In genomic region chr14:54683882-54684794, GRCh38 we compare ENCODE assay signal across 9 cellular contexts.
DNase-seq lines count a peak whose midpoint lies in the region; ATAC-seq and TF ChIP-seq lines count a peak whose summit lies in the region.
"Had no signal": no experiment of that assay in that cellular context is flagged by ENCODE, and none has a peak within 500 bp of the region (broad histone marks: within the 10 kb centered on the region; RNA-seq: fewer than 3 reads in every experiment).

No MANE protein-coding gene starts in this region.

- no peak for TF ChIP-seq CTCF in right atrium auricular region (IDR thresholded peaks at IDR 0.05)

- ATAC-seq in GM18907 (IDR thresholded peaks at IDR 0.05; ENCODE audit: unreplicated experiment), result peak; percentile 61
- peak; percentile 86 for ATAC-seq in stimulated activated memory B cell treated with anti-CD40 and anti-IgM and Interleukin-4, amounts not matched to agents 10 μg/mL and 1 μg/mL and 100 μg/mL, for 72 hours

- no peaks in the 10 kb centered on the region for H3K9me3 ChIP-seq in right atrium auricular region

- no peak overlapping the region for H3K4me3 ChIP-seq in right atrium auricular region

- H3K4me3 Mint-ChIP-seq in stimulated activated memory B cell treated with anti-CD40 and anti-IgM and Interleukin-4, amounts not matched to agents 10 μg/mL and 1 μg/mL and 100 μg/mL, for 72 hours, result no peak overlapping the region
- no peak overlapping the region for H3K4me3 Mint-ChIP-seq in activated CD4-positive, alpha-beta T cell treated with anti-CD3 and anti-CD28 coated beads, Interleukin-2, amount 10 ng/mL, durations not matched to agents 24 days and 14 days

- no peaks in the 10 kb centered on the region for H3K27me3 Mint-ChIP-seq in stimulated activated memory B cell treated with anti-CD40 and anti-IgM and Interleukin-4, amounts not matched to agents 10 μg/mL and 1 μg/mL and 100 μg/mL, for 72 hours
- peaks cover 40% of the 10 kb centered on the region for H3K27me3 Mint-ChIP-seq in activated CD4-positive, alpha-beta T cell treated with anti-CD3 and anti-CD28 coated beads, Interleukin-2, amount 10 ng/mL, durations not matched to agents 24 days and 14 days

- no peaks in the 10 kb centered on the region for H3K36me3 Mint-ChIP-seq in stimulated activated memory B cell treated with anti-CD40 and anti-IgM and Interleukin-4, amounts not matched to agents 10 μg/mL and 1 μg/mL and 100 μg/mL, for 72 hours
- H3K36me3 Mint-ChIP-seq in activated CD4-positive, alpha-beta T cell treated with anti-CD3 and anti-CD28 coated beads, Interleukin-2, amount 10 ng/mL, durations not matched to agents 24 days and 14 days (ENCODE audit: low read depth), result no peaks in the 10 kb centered on the region

- H3K27ac ChIP-seq in right atrium auricular region, result peak overlapping the region; percentile 86 to 97

- intact Hi-C loops in activated CD4-positive, alpha-beta T cell treated with anti-CD3 and anti-CD28 coated beads, Interleukin-2, amount 10 ng/mL, durations not matched to agents 24 days and 14 days (cut with micrococcal nuclease), result no loop called here

- no peaks in the 10 kb centered on the region for H3K27me3 ChIP-seq in right atrium auricular region

- DNase-seq in amniotic epithelial cell (ENCODE audit: low read depth) (peak; percentile 55), right atrium auricular region (ENCODE audit: low spot score) (peak; percentile 75), NCI-H2227 (lab: John Stamatoyannopoulos, UW; ENCODE audit: unreplicated experiment) (no peak), DMS53 (lab: John Stamatoyannopoulos, UW) (no peak)
- no peak for DNase-seq in stimulated activated CD4-positive, alpha-beta T cell treated with anti-CD3 and anti-CD28 coated beads, Interleukin-15, amount 100 ng/mL, for 24 hours
- DNase-seq in activated CD4-positive, alpha-beta T cell treated with anti-CD3 and anti-CD28 coated beads, Interleukin-2, amount 10 ng/mL, durations not matched to agents 24 days and 14 days, result no peak
- DNase-seq: midbrain had no signal

- no peaks in the 10 kb centered on the region for H3K9me3 Mint-ChIP-seq in stimulated activated memory B cell treated with anti-CD40 and anti-IgM and Interleukin-4, amounts not matched to agents 10 μg/mL and 1 μg/mL and 100 μg/mL, for 72 hours
- H3K9me3 Mint-ChIP-seq in activated CD4-positive, alpha-beta T cell treated with anti-CD3 and anti-CD28 coated beads, Interleukin-2, amount 10 ng/mL, durations not matched to agents 24 days and 14 days, result no peaks in the 10 kb centered on the region

- H3K4me1 ChIP-seq in right atrium auricular region, result peaks cover 0 to 86% of the 10 kb centered on the region in 2 donors

- no peaks in the 10 kb centered on the region for H3K36me3 ChIP-seq in right atrium auricular region

- peak overlapping the region; percentile 76 for H3K27ac Mint-ChIP-seq in stimulated activated memory B cell treated with anti-CD40 and anti-IgM and Interleukin-4, amounts not matched to agents 10 μg/mL and 1 μg/mL and 100 μg/mL, for 72 hours
- H3K27ac Mint-ChIP-seq in activated CD4-positive, alpha-beta T cell treated with anti-CD3 and anti-CD28 coated beads, Interleukin-2, amount 10 ng/mL, durations not matched to agents 24 days and 14 days, result no peak overlapping the region

- peaks cover 39% of the 10 kb centered on the region for H3K4me1 Mint-ChIP-seq in stimulated activated memory B cell treated with anti-CD40 and anti-IgM and Interleukin-4, amounts not matched to agents 10 μg/mL and 1 μg/mL and 100 μg/mL, for 72 hours
- H3K4me1 Mint-ChIP-seq in activated CD4-positive, alpha-beta T cell treated with anti-CD3 and anti-CD28 coated beads, Interleukin-2, amount 10 ng/mL, durations not matched to agents 24 days and 14 days, result peaks cover 25% of the 10 kb centered on the region

Comparison
In these comparisons a context has a peak if more than half of its experiments do, and no peak if none do; other contexts are left out.
1. DNase-seq: peak in amniotic epithelial cell (single experiment) and right atrium auricular region (single experiment); none in stimulated activated CD4-positive, alpha-beta T cell treated with anti-CD3 and anti-CD28 coated beads, Interleukin-15, amount 100 ng/mL, for 24 hours (single experiment), NCI-H2227 (single experiment), activated CD4-positive, alpha-beta T cell treated with anti-CD3 and anti-CD28 coated beads, Interleukin-2, amount 10 ng/mL, durations not matched to agents 24 days and 14 days (single experiment) and DMS53 (single experiment).